Comparison of ENCODE assay signal across 18 cellular contexts in genomic region chr22:25554321-25555088, GRCh38. TPM values are rescaled to one million over a fixed set of nuclear protein-coding genes. Genes with fewer than 3 reads are reported as not detected.
DNase-seq lines count a peak whose midpoint lies in the region; ATAC-seq and TF ChIP-seq lines count a peak whose summit lies in the region.
"Had no signal": no experiment of that assay in that cellular context is flagged by ENCODE, and none has a peak within 500 bp of the region (broad histone marks: within the 10 kb centered on the region; RNA-seq: fewer than 3 reads in every experiment).

No MANE protein-coding gene starts in this region.

- intact Hi-C loops in heart right ventricle (cut with DNase I) (no loop called here), left ventricle myocardium superior (cut with micrococcal nuclease) (no loop called here), A673 (cut with micrococcal nuclease; ENCODE audit: unreplicated experiment) (no loop called here)
- intact Hi-C loops in activated naive CD4-positive, alpha-beta T cell treated with anti-CD3 and anti-CD28 coated beads for 36 hours (cut with micrococcal nuclease) = no loop called here

- DNase-seq in heart right ventricle (no peak), left ventricle myocardium superior (no peak), fibroblast of mammary gland (ENCODE audit: low read depth) (peak; percentile 18), progenitor cell of endocrine pancreas (ENCODE audit: low spot score, unreplicated experiment) (no peak), GOT3 (lab: John Stamatoyannopoulos, UW) (no peak), A673 (ENCODE audit: low spot score) (no peak)
- no peak for DNase-seq in activated naive CD4-positive, alpha-beta T cell treated with anti-CD3 and anti-CD28 coated beads for 36 hours
- DNase-seq: AML-193; CD4-positive, alpha-beta T cell; DND-41; GDM1; MM.1S; NCI-H1105 treated with DMSO at 0.1 percent for 48 hours; NCI-H187; NCI-H446 treated with DMSO at 0.1 percent for 48 hours; SHP77 had no signal

- H3K4me3 ChIP-seq in heart right ventricle = no peak overlapping the region
- H3K4me3 ChIP-seq in fibroblast of mammary gland (ENCODE audit: control insufficient read depth, low read depth, low read length) = no peak overlapping the region
- H3K4me3 ChIP-seq in A673 (ENCODE audit: low read depth, low read length, poor library complexity, severe bottlenecking) = no peak overlapping the region

- H3K27me3 Mint-ChIP-seq in progenitor cell of endocrine pancreas = peaks cover 7% of the 10 kb centered on the region
- no peaks in the 10 kb centered on the region for H3K27me3 Mint-ChIP-seq in activated naive CD4-positive, alpha-beta T cell treated with anti-CD3 and anti-CD28 coated beads for 36 hours (ENCODE audit: low read depth)
- H3K27me3 Mint-ChIP-seq: CD4-positive, alpha-beta T cell had no signal

- H3K9me3 ChIP-seq in heart right ventricle (peaks cover 0 to 11% (median 0%) of the 10 kb centered on the region in 11 donors), A673 (ENCODE audit: low read depth, low read length, poor library complexity, severe bottlenecking) (no peaks in the 10 kb centered on the region)

- ATAC-seq in heart right ventricle (peak in 5 of 8 donors; percentile 24 to 72 (median 28)), left ventricle myocardium superior (no peak), HG02623 (IDR thresholded peaks at IDR 0.05; ENCODE audit: unreplicated experiment) (no peak)
- ATAC-seq: Panc1 had no signal

- H3K36me3 ChIP-seq in heart right ventricle (no peaks in the 10 kb centered on the region), A673 (ENCODE audit: insufficient read depth, low read length, poor library complexity, severe bottlenecking) (no peaks in the 10 kb centered on the region)

- peaks cover 0 to 17% (median 3%) of the 10 kb centered on the region in 9 donors for H3K4me1 ChIP-seq in heart right ventricle
- no peaks in the 10 kb centered on the region for H3K4me1 ChIP-seq in A673 (ENCODE audit: insufficient read depth, low read length, poor library complexity, severe bottlenecking)

- POLR2A ChIA-PET in A673 (lab: Charles Lee; ENCODE audit: low non-redundant PET) = no interaction called here

- peaks cover 10% of the 10 kb centered on the region for H3K4me1 Mint-ChIP-seq in progenitor cell of endocrine pancreas (ENCODE audit: low read depth)
- H3K4me1 Mint-ChIP-seq in activated naive CD4-positive, alpha-beta T cell treated with anti-CD3 and anti-CD28 coated beads for 36 hours (ENCODE audit: low read depth) = no peaks in the 10 kb centered on the region

- TF ChIP-seq CTCF in heart right ventricle (IDR thresholded peaks at IDR 0.05) = no peak
- no peak for TF ChIP-seq CTCF in fibroblast of mammary gland (conservative IDR thresholded peaks at IDR 0.05; ENCODE audit: control insufficient read depth, insufficient read depth, low read depth, low read length)
- TF ChIP-seq CTCF in progenitor cell of endocrine pancreas (IDR thresholded peaks at IDR 0.05; ENCODE audit: unreplicated experiment) = no peak
- TF ChIP-seq CTCF in A673 (conservative IDR thresholded peaks at IDR 0.05; ENCODE audit: low read depth, low read length) = no peak

- peak overlapping the region in 1 of 10 donors; percentile 16 for H3K27ac ChIP-seq in heart right ventricle
- no peak overlapping the region for H3K27ac ChIP-seq in A673 (ENCODE audit: low read depth, low read length, poor library complexity, severe bottlenecking)

- no peaks in the 10 kb centered on the region for H3K27me3 ChIP-seq in heart right ventricle
- no peaks in the 10 kb centered on the region for H3K27me3 ChIP-seq in A673 (replicated peaks; ENCODE audit: insufficient read depth, low read depth, low read length, poor library complexity)

- BruUV-seq in A673 (replicated peaks; lab: Mats Ljungman, UMichigan) = no TSS peak

- no peak overlapping the region for H3K4me3 Mint-ChIP-seq in progenitor cell of endocrine pancreas (ENCODE audit: low read depth)
- no peak overlapping the region for H3K4me3 Mint-ChIP-seq in activated naive CD4-positive, alpha-beta T cell treated with anti-CD3 and anti-CD28 coated beads for 36 hours
- H3K4me3 Mint-ChIP-seq: CD4-positive, alpha-beta T cell had no signal

- H3K27ac Mint-ChIP-seq in progenitor cell of endocrine pancreas = peak overlapping the region; percentile 49
- H3K27ac Mint-ChIP-seq in activated naive CD4-positive, alpha-beta T cell treated with anti-CD3 and anti-CD28 coated beads for 36 hours = no peak overlapping the region
- H3K27ac Mint-ChIP-seq: CD4-positive, alpha-beta T cell had no signal

- WGBS in heart right ventricle, 2 donors = 40 to 41% methylated on average over 2 of the region's 2 CpGs

- H3K9me3 Mint-ChIP-seq in progenitor cell of endocrine pancreas (ENCODE audit: low read depth) = no peaks in the 10 kb centered on the region
- no peaks in the 10 kb centered on the region for H3K9me3 Mint-ChIP-seq in activated naive CD4-positive, alpha-beta T cell treated with anti-CD3 and anti-CD28 coated beads for 36 hours
- H3K9me3 Mint-ChIP-seq: CD4-positive, alpha-beta T cell had no signal

- no peaks in the 10 kb centered on the region for H3K36me3 Mint-ChIP-seq in progenitor cell of endocrine pancreas (ENCODE audit: insufficient read depth)
- no peaks in the 10 kb centered on the region for H3K36me3 Mint-ChIP-seq in activated naive CD4-positive, alpha-beta T cell treated with anti-CD3 and anti-CD28 coated beads for 36 hours (ENCODE audit: low read depth)

- CTCF ChIA-PET in activated naive CD4-positive, alpha-beta T cell treated with anti-CD3 and anti-CD28 coated beads for 36 hours (lab: Charles Lee) = interaction anchor here (2.0 kb wide), 1 partner anchor 10 kb away, joined by 8 read pairs; no protein-coding TSS in a partner anchor
- CTCF ChIA-PET in A673 (lab: Charles Lee) = interaction anchor here (0.5 kb wide), 1 partner anchor 543 kb away, joined by 3 read pairs; no protein-coding TSS in a partner anchor

RNA-seq across cellular contexts. Expression of gene GRK3, which starts 10.0 kb away (rescaled TPM):
- 1 to 10 TPM; 3.1 to 9.0 (median 5.5) TPM for total RNA-seq in heart right ventricle
- polyA plus RNA-seq in heart right ventricle = 1 to 10 TPM in 1 of 2 donors, under 1 TPM in 1; 0.97 to 2.1 TPM
- total RNA-seq in left ventricle myocardium superior = 4.3 TPM
- 21.6 and 26.0 TPM in 2 replicates for total RNA-seq in progenitor cell of endocrine pancreas
- total RNA-seq in activated naive CD4-positive, alpha-beta T cell treated with anti-CD3 and anti-CD28 coated beads for 36 hours = 1 to 10 TPM; 8.3 to 8.9 TPM
- 2.0 and 3.2 TPM in 2 replicates for total RNA-seq in A673 (2021)

Comparison
In these comparisons a context has a peak if more than half of its experiments do, and no peak if none do; other contexts are left out.
1. ATAC-seq: peak in heart right ventricle (5 of 8); none in left ventricle myocardium superior (single experiment) and HG02623 (single experiment).